In the genomic region with DNA sequence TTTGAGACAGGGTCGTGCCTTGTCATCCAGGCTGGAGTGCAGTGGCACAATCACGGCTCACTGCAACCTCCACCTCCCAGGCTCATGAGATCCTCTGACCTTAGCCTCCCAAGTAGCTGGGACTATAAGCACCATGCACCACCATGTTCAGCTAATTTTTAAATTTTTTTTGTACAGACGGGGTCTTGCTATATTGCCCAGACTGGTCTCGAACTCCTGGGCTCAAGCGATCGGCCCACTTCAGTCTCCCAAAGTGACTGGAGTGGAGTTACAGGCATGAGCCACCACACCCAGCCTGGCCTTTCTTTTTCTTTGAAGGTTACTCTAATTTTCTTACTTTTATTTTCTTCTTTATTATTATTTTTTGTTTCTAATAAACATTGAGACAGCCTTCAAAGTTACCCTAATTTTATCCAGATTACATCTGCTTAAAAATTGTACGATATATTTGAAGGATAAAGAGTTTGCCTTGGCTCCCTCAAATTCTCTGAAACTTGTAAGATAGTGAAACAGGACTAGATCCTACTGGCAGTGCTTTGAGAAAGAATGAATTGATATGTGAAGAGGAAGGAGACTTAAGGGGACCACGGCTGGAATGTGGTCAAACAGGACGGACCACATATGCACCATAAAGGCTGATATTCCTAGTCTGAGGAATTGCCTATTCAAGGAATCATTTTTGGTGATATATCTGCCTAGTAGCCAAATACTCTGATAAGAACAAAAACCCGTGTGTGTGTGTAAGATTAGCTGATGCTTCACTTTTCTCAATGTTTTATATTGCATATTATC, we compare ENCODE assay signal across 23 cellular contexts. TPM values are rescaled to one million over a fixed set of nuclear protein-coding genes. Genes with fewer than 3 reads are reported as not detected.
DNase-seq lines count a peak whose midpoint lies in the region; ATAC-seq and TF ChIP-seq lines count a peak whose summit lies in the region.
"Had no signal": no experiment of that assay in that cellular context is flagged by ENCODE, and none has a peak within 500 bp of the region (broad histone marks: within the 10 kb centered on the region; RNA-seq: fewer than 3 reads in every experiment).

No MANE protein-coding gene starts in this region.

- H2BK12ac ChIP-seq in H9 (ENCODE audit: insufficient read length, low read depth, low read length): no peak overlapping the region
- H2BK12ac ChIP-seq in trophoblast cell (ENCODE audit: low read length): peak overlapping the region; percentile 69

- no peak overlapping the region for H3K4me3 ChIP-seq in PC-3 (ENCODE audit: low read length)
- H3K4me3 ChIP-seq in trophoblast cell (ENCODE audit: low read depth, low read length): no peak overlapping the region
- H3K4me3 ChIP-seq: gastrocnemius medialis, psoas muscle, sigmoid colon, thyroid gland had no signal

- H3K27me3 Mint-ChIP-seq in H9 (ENCODE audit: low read depth): no peaks in the 10 kb centered on the region
- H3K27me3 Mint-ChIP-seq: activated CD4-positive, alpha-beta T cell treated with anti-CD3 and anti-CD28 coated beads for 36 hours had no signal

- H3K14ac ChIP-seq in H9 (ENCODE audit: insufficient read depth, low read length) (no peak overlapping the region), trophoblast cell (ENCODE audit: low read length) (peak overlapping the region; percentile 5)

- H3F3A ChIP-seq in PC-3 (ENCODE audit: low read length, unreplicated experiment): no peaks in the 10 kb centered on the region

- intact Hi-C loops in PC-3 (cut with micrococcal nuclease): no loop called here

- H2BK20ac ChIP-seq in H9 (ENCODE audit: low read depth, low read length, poor library complexity, severe bottlenecking): no peak overlapping the region

- CTCF ChIA-PET in PC-3 (lab: Charles Lee): no interaction called here

- no peak overlapping the region for H2BK5ac ChIP-seq in H9 (ENCODE audit: insufficient read length, low read length)
- peak overlapping the region; percentile 73 for H2BK5ac ChIP-seq in trophoblast cell (ENCODE audit: low read depth, low read length, poor library complexity)

- H3K56ac ChIP-seq in H9 (ENCODE audit: insufficient read length, low read depth, low read length): no peak overlapping the region

- H3K9ac ChIP-seq in H9 (ENCODE audit: extremely low read depth, insufficient read length, low read length) (no peak overlapping the region), PC-3 (ENCODE audit: low read length) (no peak overlapping the region), trophoblast cell (ENCODE audit: low read length) (no peak overlapping the region)

- no peaks in the 10 kb centered on the region for H3K36me3 Mint-ChIP-seq in H9 (ENCODE audit: insufficient read depth in 1 of 3, low read depth in 3 of 3)
- H3K36me3 Mint-ChIP-seq: activated naive CD4-positive, alpha-beta T cell treated with anti-CD3 and anti-CD28 coated beads, Interleukin-2, amount 50 U/mL, for 72 hours; naive B cell had no signal

- H2BK15ac ChIP-seq in H9 (ENCODE audit: low read depth, low read length): no peak overlapping the region

- peak overlapping the region; percentile 81 to 92 (median 82) for H3K27ac Mint-ChIP-seq in H9
- H3K27ac Mint-ChIP-seq: activated CD4-positive, alpha-beta T cell treated with anti-CD3 and anti-CD28 coated beads for 36 hours; activated CD8-positive, alpha-beta T cell treated with anti-CD3 and anti-CD28 coated beads, Interleukin-2, amount 10 ng/mL, durations not matched to agents 7 days and 5 days; activated naive CD4-positive, alpha-beta T cell treated with anti-CD3 and anti-CD28 coated beads, Interleukin-2, amount 50 U/mL, for 72 hours; naive B cell had no signal

- H3K4ac ChIP-seq in H9 (ENCODE audit: low read depth, low read length) (no peak overlapping the region), trophoblast cell (ENCODE audit: low read depth, low read length) (no peak overlapping the region)

- H3K79me2 ChIP-seq in H9 (ENCODE audit: insufficient read depth, low read length) (no peaks in the 10 kb centered on the region), PC-3 (ENCODE audit: low read length) (no peaks in the 10 kb centered on the region), trophoblast cell (ENCODE audit: control insufficient read depth, insufficient read depth, low read length, poor library complexity) (no peaks in the 10 kb centered on the region)

- H3K4me1 ChIP-seq in H9 (ENCODE audit: insufficient read depth, low read length): no peaks in the 10 kb centered on the region; the same call in 1 of the 2 replicates
- no peaks in the 10 kb centered on the region; the same call in 1 of the 2 replicates for H3K4me1 ChIP-seq in PC-3 (ENCODE audit: insufficient read depth, low read length)
- peaks cover 10 to 12% of the 10 kb centered on the region in 2 experiments for H3K4me1 ChIP-seq in trophoblast cell (ENCODE audit: control insufficient read depth in 1 of 2, insufficient read depth in 2 of 2, low read length in 2 of 2)
- H3K4me1 ChIP-seq: gastrocnemius medialis, psoas muscle, sigmoid colon, thyroid gland had no signal

- no peak overlapping the region for H3T11ph ChIP-seq in H9 (ENCODE audit: low read length)

- peaks cover 13 to 15% of the 10 kb centered on the region in 2 experiments for H3K4me1 Mint-ChIP-seq in H9
- H3K4me1 Mint-ChIP-seq: activated CD4-positive, alpha-beta T cell treated with anti-CD3 and anti-CD28 coated beads for 36 hours had no signal

- H3K23ac ChIP-seq in H9 (ENCODE audit: insufficient read length, low read depth, low read length): no peak overlapping the region
- no peak overlapping the region for H3K23ac ChIP-seq in trophoblast cell (ENCODE audit: low read length)

- no peak overlapping the region for H2AFZ ChIP-seq in H9 (ENCODE audit: low read length)
- no peak overlapping the region for H2AFZ ChIP-seq in PC-3 (ENCODE audit: low read length)
- no peak overlapping the region for H2AFZ ChIP-seq in trophoblast cell (ENCODE audit: insufficient read depth, low read length, poor library complexity)

- H3K23me2 ChIP-seq in H9 (ENCODE audit: insufficient read length, low read depth, low read length, poor library complexity, severe bottlenecking): no peaks in the 10 kb centered on the region

- TF ChIP-seq CTCF in H9 (conservative IDR thresholded peaks at IDR 0.05) (no peak), PC-3 (conservative IDR thresholded peaks at IDR 0.05; ENCODE audit: low read depth, low read length) (no peak)

- H3K9me3 ChIP-seq in H9 (ENCODE audit: control insufficient read depth, low read depth, low read length): no peaks in the 10 kb centered on the region
- H3K9me3 ChIP-seq in PC-3 (ENCODE audit: low read length): no peaks in the 10 kb centered on the region
- no peaks in the 10 kb centered on the region for H3K9me3 ChIP-seq in trophoblast cell (ENCODE audit: insufficient read depth, low read depth, low read length)
- H3K9me3 ChIP-seq: gastrocnemius medialis, psoas muscle, sigmoid colon, thyroid gland had no signal

- H4K8ac ChIP-seq in H9 (replicated peaks; ENCODE audit: insufficient read length, low read depth, low read length) (no peak overlapping the region), trophoblast cell (ENCODE audit: low read depth, low read length) (peak overlapping the region; percentile 42)

- H4K91ac ChIP-seq in H9 (ENCODE audit: insufficient read length, low read depth, low read length) (no peak overlapping the region), trophoblast cell (ENCODE audit: low read depth, low read length) (peak overlapping the region; percentile 79)

- no peaks in the 10 kb centered on the region for H3K9me3 Mint-ChIP-seq in H9
- H3K9me3 Mint-ChIP-seq: activated naive CD4-positive, alpha-beta T cell treated with anti-CD3 and anti-CD28 coated beads, Interleukin-2, amount 50 U/mL, for 72 hours; naive B cell had no signal

- H3K18ac ChIP-seq in H9 (ENCODE audit: insufficient read length, low read depth, low read length) (no peak overlapping the region), trophoblast cell (ENCODE audit: low read length) (no peak overlapping the region)

- no TSS peak for BruUV-seq in PC-3 (replicated peaks; lab: Mats Ljungman, UMichigan)

- ATAC-seq in PC-3: no peak
- ATAC-seq: activated CD4-positive, alpha-beta T cell treated with anti-CD3 and anti-CD28 coated beads for 36 hours; activated CD8-positive, alpha-beta T cell treated with anti-CD3 and anti-CD28 coated beads, Interleukin-2, amount 10 ng/mL, durations not matched to agents 7 days and 5 days; activated naive CD4-positive, alpha-beta T cell treated with anti-CD3 and anti-CD28 coated beads, Interleukin-2, amount 50 U/mL, for 72 hours; gastrocnemius medialis; psoas muscle had no signal

- WGBS in H9 (ENCODE audit: extremely low coverage, insufficient read length, low lambda C conversion rate): no CpG with 5 or more reads among the region's 10 CpGs
- WGBS in trophoblast cell (ENCODE audit: extremely low coverage, insufficient coverage, insufficient read length): no CpG with 5 or more reads among the region's 10 CpGs

- H2BK120ac ChIP-seq in H9 (ENCODE audit: low read depth, low read length, poor library complexity, severe bottlenecking) (peak overlapping the region; percentile 69), trophoblast cell (ENCODE audit: insufficient read depth, low read length, poor library complexity) (peak overlapping the region; percentile 31)

- H3K27ac ChIP-seq in H9 (ENCODE audit: insufficient read length, low read depth, low read length) (peak overlapping the region; percentile 16), PC-3 (ENCODE audit: low read length) (no peak overlapping the region), trophoblast cell (ENCODE audit: low read depth, low read length) (peak overlapping the region; percentile 85)
- H3K27ac ChIP-seq: gastrocnemius medialis, psoas muscle, sigmoid colon, thyroid gland had no signal

- H2AK5ac ChIP-seq in H9 (ENCODE audit: insufficient read length, low read length) (no peak overlapping the region), trophoblast cell (ENCODE audit: low read length) (no peak overlapping the region)

- no peaks in the 10 kb centered on the region for H4K20me1 ChIP-seq in H9 (ENCODE audit: control insufficient read depth, insufficient read depth, insufficient read length)
- H4K20me1 ChIP-seq in PC-3 (ENCODE audit: low read length): no peaks in the 10 kb centered on the region

- peak overlapping the region; percentile 39 for H3K4me2 ChIP-seq in H9 (ENCODE audit: insufficient read depth, insufficient read length, low read length)
- H3K4me2 ChIP-seq in PC-3 (ENCODE audit: low read length): no peak overlapping the region
- H3K4me2 ChIP-seq in trophoblast cell (ENCODE audit: low read length): no peak overlapping the region

- peak; percentile 77 for DNase-seq in H9
- peak; percentile 56 for DNase-seq in PC-3
- peak; percentile 80 for DNase-seq in iPS DF 19.7 (ENCODE audit: low read depth, low spot score)
- no peak for DNase-seq in trophoblast cell
- no peak for DNase-seq in pons (ENCODE audit: low spot score)
- DNase-seq in activated CD4-positive, alpha-beta T cell treated with anti-CD3 and anti-CD28 coated beads for 1 hour: no peak
- DNase-seq in activated CD8-positive, alpha-beta memory T cell treated with anti-CD3 and anti-CD28 coated beads for 24 hours: no peak
- DNase-seq: activated CD4-positive, alpha-beta T cell treated with anti-CD3 and anti-CD28 coated beads for 36 hours; activated CD8-positive, alpha-beta T cell treated with anti-CD3 and anti-CD28 coated beads, Interleukin-2, amount 10 ng/mL, durations not matched to agents 7 days and 5 days; DMS153; gastrocnemius medialis; hippocampal formation; naive B cell; NCI-H1930; NCI-H2227 treated with DMSO at 0.1 percent for 48 hours; NCI-H526; psoas muscle; SHP77 treated with DMSO at 0.1 percent for 48 hours; sigmoid colon; stimulated activated CD4-positive, alpha-beta T cell treated with anti-CD3 and anti-CD28 coated beads, Interleukin-12 subunit alpha, Interleukin-12 subunit beta, amount 100 ng/mL, for 4 hours; stimulated activated CD4-positive, alpha-beta T cell treated with anti-CD3 and anti-CD28 coated beads, Interleukin-2, amount 100 ng/mL, for 48 hours; thyroid gland had no signal

- no peak overlapping the region; a peak in 1 of 5 replicates for H3K4me3 Mint-ChIP-seq in H9
- H3K4me3 Mint-ChIP-seq: activated CD4-positive, alpha-beta T cell treated with anti-CD3 and anti-CD28 coated beads for 36 hours; activated CD8-positive, alpha-beta T cell treated with anti-CD3 and anti-CD28 coated beads, Interleukin-2, amount 10 ng/mL, durations not matched to agents 7 days and 5 days; naive B cell had no signal

- no peaks in the 10 kb centered on the region for H3K9me2 ChIP-seq in PC-3 (replicated peaks; ENCODE audit: low read length)

- no peak overlapping the region for H4K12ac ChIP-seq in trophoblast cell (ENCODE audit: low read depth, low read length)

- H4K5ac ChIP-seq in H9 (ENCODE audit: insufficient read length, low read depth, low read length): no peak overlapping the region

- H3K27me3 ChIP-seq in H9 (ENCODE audit: insufficient read depth, low read length): no peaks in the 10 kb centered on the region
- H3K27me3 ChIP-seq in PC-3 (ENCODE audit: low read length): no peaks in the 10 kb centered on the region
- no peaks in the 10 kb centered on the region for H3K27me3 ChIP-seq in trophoblast cell (ENCODE audit: insufficient read depth, low read length)
- H3K27me3 ChIP-seq: gastrocnemius medialis, sigmoid colon, thyroid gland had no signal

- H3K79me1 ChIP-seq in H9 (ENCODE audit: insufficient read depth, low read depth, low read length, poor library complexity, severe bottlenecking) (no peaks in the 10 kb centered on the region), trophoblast cell (ENCODE audit: low read length) (peaks cover 9% of the 10 kb centered on the region)

- POLR2A ChIA-PET in PC-3 (lab: Charles Lee; ENCODE audit: unreplicated experiment): no interaction called here

- H3K36me3 ChIP-seq in PC-3 (ENCODE audit: low read depth, low read length) (no peaks in the 10 kb centered on the region), trophoblast cell (ENCODE audit: control insufficient read depth in 1 of 2, insufficient read depth in 2 of 2, low read length in 2 of 2) (no peaks in the 10 kb centered on the region)
- H3K36me3 ChIP-seq: gastrocnemius medialis, sigmoid colon, thyroid gland had no signal

RNA-seq across cellular contexts. Expression of gene SINHCAF, which starts 14.1 kb away (rescaled TPM):
- total RNA-seq in H9 (2021): 497 and 501 TPM in 2 replicates
- total RNA-seq in PC-3 (2014; rRNA removed): 32.0 and 32.3 TPM in 2 replicates
- 103 and 108 TPM in 2 replicates for polyA plus RNA-seq in trophoblast cell (2013)

Comparison
In these comparisons a context has a peak if more than half of its experiments do, and no peak if none do; other contexts are left out.
1. DNase-seq: peak in H9 (single experiment), PC-3 (single experiment) and iPS DF 19.7 (single experiment); none in trophoblast cell (0 of 2), pons (single experiment), activated CD4-positive, alpha-beta T cell treated with anti-CD3 and anti-CD28 coated beads for 1 hour (single experiment) and activated CD8-positive, alpha-beta memory T cell treated with anti-CD3 and anti-CD28 coated beads for 24 hours (single experiment).
2. RNA of gene SINHCAF, which starts 14.1 kb away (total RNA-seq): 497 to 501 TPM in H9; 32.0 to 32.3 TPM in PC-3; every median in the first group is over 10 times any median in the second.